ENCODE assay signal across 8 cellular contexts in genomic region chr2:10042301-10043161, GRCh38. TPM values are rescaled to one million over a fixed set of nuclear protein-coding genes. Genes with fewer than 3 reads are reported as not detected.
A peak's percentile ranks its signal among the peaks of the same experiment; 100 is the strongest.
DNase-seq lines count a peak whose midpoint lies in the region; ATAC-seq, FAIRE-seq and TF ChIP-seq lines count a peak whose summit lies in the region.

No MANE protein-coding gene starts in this region.

- H4K8ac ChIP-seq in H1 (ENCODE audit: extremely low read depth, insufficient read depth, low read length): peak overlapping the region; percentile 75

- H3K4ac ChIP-seq in H1 (replicated peaks; ENCODE audit: insufficient read length, low read depth, low read length): peak overlapping the region; percentile 63

- H2BK20ac ChIP-seq in H1 (ENCODE audit: low read length): no peak overlapping the region

- peak; percentile 40; the same call in 1 of the 2 replicates for TF ChIP-seq CTCF in HFFc6 (IDR thresholded peaks at IDR 0.05)
- TF ChIP-seq CTCF in H1 (IDR thresholded peaks at IDR 0.05; ENCODE audit: control extremely low read depth in 1 of 3, insufficient read depth in 1 of 3, low read depth in 1 of 3, low read length in 3 of 3): 0 out of 4 replicates have a peak, but pooled peaks of 1 of the 3 experiments have one; percentile 5
- peak; percentile 30 for TF ChIP-seq CTCF in lower lobe of right lung (IDR thresholded peaks at IDR 0.05)

- H4K20me1 ChIP-seq in H1 (replicated peaks in 1 of 2; ENCODE audit: control insufficient read depth in 1 of 2, insufficient read depth in 2 of 2, low read length in 2 of 2): peaks cover 0 to 3% of the 10 kb centered on the region in 2 experiments

- H4K91ac ChIP-seq in H1 (replicated peaks; ENCODE audit: insufficient read length, low read length): no peak overlapping the region

- H3K4me2 ChIP-seq in H1 (ENCODE audit: insufficient read depth in 1 of 2, low read depth in 2 of 2, low read length in 2 of 2): peak overlapping the region; percentile 90 to 98

- no peak for FAIRE-seq in H1 (lab: Jason Lieb, UNC)

- H3K36me3 ChIP-seq in H1 (ENCODE audit: control insufficient read depth in 2 of 4, insufficient read depth in 4 of 4, low read length in 3 of 4) (peaks cover 0 to 4% (median under 1%) of the 10 kb centered on the region in 4 experiments; a peak in 1 of 8 replicates), lower lobe of right lung (peaks cover 17% of the 10 kb centered on the region)

- 12% methylated on average over 42 of the region's 54 CpGs; no CpG with 5 or more reads in 1 of the 2 experiments for WGBS in H1 (ENCODE audit: extremely low coverage in 1 of 2, insufficient coverage in 1 of 2, insufficient read length in 1 of 2, insufficient replicate concordance in 2 of 2, low coverage in 1 of 2, low lambda C conversion rate in 2 of 2, missing lambda C conversion rate in 1 of 2), 2 experiments

- peak overlapping the region; percentile 6 for H4K5ac ChIP-seq in H1 (ENCODE audit: insufficient read length, low read depth, low read length)

- no peak overlapping the region for H2BK15ac ChIP-seq in H1 (ENCODE audit: low read length)

- H3K9me3 ChIP-seq in H1 (ENCODE audit: insufficient read depth in 2 of 2, low read depth in 1 of 2, low read length in 1 of 2): peaks cover 0 to 8% of the 10 kb centered on the region in 2 experiments; a peak in 1 of 4 replicates
- H3K9me3 ChIP-seq in lower lobe of right lung: no peaks in the 10 kb centered on the region

- no peaks in the 10 kb centered on the region for H3K36me3 Mint-ChIP-seq in HFFc6 (ENCODE audit: low read depth)
- peaks cover 35% of the 10 kb centered on the region for H3K36me3 Mint-ChIP-seq in stimulated activated effector memory CD8-positive, alpha-beta T cell treated with anti-CD3 and anti-CD28 coated beads, Interleukin-12 subunit alpha, Interleukin-12 subunit beta, amount 100 ng/mL, for 72 hours

- peaks cover 18% of the 10 kb centered on the region for H3K4me1 Mint-ChIP-seq in HFFc6 (ENCODE audit: low read depth)
- peaks cover 37% of the 10 kb centered on the region for H3K4me1 Mint-ChIP-seq in stimulated activated effector memory CD8-positive, alpha-beta T cell treated with anti-CD3 and anti-CD28 coated beads, Interleukin-12 subunit alpha, Interleukin-12 subunit beta, amount 100 ng/mL, for 72 hours

- peak in 1 of 2 experiments; percentile 46; a peak in 1 of 3 replicates for TF ChIP-seq POLR2A in H1 (IDR thresholded peaks at IDR 0.05; ENCODE audit: control extremely low read depth in 1 of 2, low read depth in 2 of 2, low read length in 2 of 2)

- H3K27ac ChIP-seq in H1 (ENCODE audit: low read depth, low read length) (no peak overlapping the region), lower lobe of right lung (peak overlapping the region; percentile 94)

- H2AK5ac ChIP-seq in H1 (ENCODE audit: low read depth, low read length): no peak overlapping the region

- H2BK12ac ChIP-seq in H1 (ENCODE audit: low read depth, low read length): peak overlapping the region; percentile 23; the same call in 1 of the 2 replicates

- ATAC-seq in lower lobe of right lung: peak; percentile 57 to 64
- ATAC-seq in stimulated activated effector memory CD8-positive, alpha-beta T cell treated with anti-CD3 and anti-CD28 coated beads, Interleukin-12 subunit alpha, Interleukin-12 subunit beta, amount 100 ng/mL, for 72 hours: no peak
- ATAC-seq in GM18858 (IDR thresholded peaks at IDR 0.05; ENCODE audit: unreplicated experiment): no peak

- peak in 1 of 2 experiments; percentile 23; a peak in 1 of 3 replicates for TF ChIP-seq EP300 in H1 (IDR thresholded peaks at IDR 0.05; ENCODE audit: borderline replicate concordance in 1 of 2, low read depth in 2 of 2, low read length in 2 of 2)

- peak overlapping the region in 3 of 4 experiments; percentile 23 to 82 (median 29); a peak in 5 of 7 replicates for H3K9ac ChIP-seq in H1 (replicated peaks in 1 of 4; ENCODE audit: extremely low read depth in 1 of 4, low read depth in 3 of 4, low read length in 3 of 4)

- H3K27me3 ChIP-seq in H1 (replicated peaks in 1 of 4; ENCODE audit: control insufficient read depth in 3 of 4, extremely low read depth in 1 of 4, insufficient read depth in 3 of 4, low read length in 3 of 4): peaks cover 0 to 26% (median 18%) of the 10 kb centered on the region in 4 experiments; a peak in 6 of 7 replicates
- no peaks in the 10 kb centered on the region for H3K27me3 ChIP-seq in lower lobe of right lung (ENCODE audit: low read depth)

- H3K4me1 ChIP-seq in H1 (replicated peaks in 1 of 4; ENCODE audit: control insufficient read depth in 3 of 4, insufficient read depth in 4 of 4, low read length in 3 of 4) (peaks cover 0 to 5% (median 2%) of the 10 kb centered on the region in 4 experiments; a peak in 3 of 7 replicates), lower lobe of right lung (peaks cover 81% of the 10 kb centered on the region)

- CTCF ChIA-PET in H1 (lab: Charles Lee; ENCODE audit: partially characterized antibody): interaction anchor here (0.6 to 1.9 kb wide), 8 partner anchors 10 to 199 kb away, joined by 3 to 11 read pairs (median 4); partner anchors contain the start of gene TAF1B

- H3K27ac Mint-ChIP-seq in HFFc6: peak overlapping the region; percentile 95
- H3K27ac Mint-ChIP-seq in stimulated activated effector memory CD8-positive, alpha-beta T cell treated with anti-CD3 and anti-CD28 coated beads, Interleukin-12 subunit alpha, Interleukin-12 subunit beta, amount 100 ng/mL, for 72 hours: peak overlapping the region; percentile 95

- peaks cover 5% of the 10 kb centered on the region for H3K27me3 Mint-ChIP-seq in HFFc6 (ENCODE audit: insufficient read depth)

- H3K9me3 Mint-ChIP-seq in HFFc6: no peaks in the 10 kb centered on the region; the same call in 1 of the 2 replicates
- no peaks in the 10 kb centered on the region for H3K9me3 Mint-ChIP-seq in stimulated activated effector memory CD8-positive, alpha-beta T cell treated with anti-CD3 and anti-CD28 coated beads, Interleukin-12 subunit alpha, Interleukin-12 subunit beta, amount 100 ng/mL, for 72 hours

- DNase-seq in 8988T (peak; percentile 64), HFFc6 (peak; percentile 58), H1 (ENCODE audit: low read depth in 1 of 2, low spot score in 2 of 2) (peak in 1 of 2 experiments; percentile 74), lower lobe of right lung (peak; percentile 91), NCI-H2081 treated with DMSO at 0.1 percent for 48 hours (lab: John Stamatoyannopoulos, UW) (no peak)
- DNase-seq in activated CD4-positive, alpha-beta T cell treated with anti-CD3 and anti-CD28 coated beads, Interleukin-2, amount 50 U/mL, for 48 hours: peak; percentile 22 to 37
- DNase-seq in stimulated activated effector memory CD8-positive, alpha-beta T cell treated with anti-CD3 and anti-CD28 coated beads, Interleukin-12 subunit alpha, Interleukin-12 subunit beta, amount 100 ng/mL, for 72 hours (ENCODE audit: low spot score in 2 of 2): peak in 1 of 2 donors; percentile 68

- H3K14ac ChIP-seq in H1 (ENCODE audit: insufficient read length): no peak overlapping the region

- peak overlapping the region; percentile 35 for H3K56ac ChIP-seq in H1 (replicated peaks; ENCODE audit: insufficient read length, low read depth, low read length)

- H3K4me3 ChIP-seq in H1 (ENCODE audit: extremely low read depth in 1 of 4, insufficient read depth in 2 of 4, low read depth in 3 of 4, low read length in 4 of 4) (peak overlapping the region; percentile 49 to 72 (median 54)), lower lobe of right lung (peak overlapping the region; percentile 60)

- H3K23me2 ChIP-seq in H1 (ENCODE audit: low read depth, low read length): peaks cover 8% of the 10 kb centered on the region; the same call in 1 of the 2 replicates

- H2BK120ac ChIP-seq in H1 (replicated peaks; ENCODE audit: low read depth, low read length): no peak overlapping the region

- H3K4me3 Mint-ChIP-seq in HFFc6: peak overlapping the region; percentile 89
- H3K4me3 Mint-ChIP-seq in stimulated activated effector memory CD8-positive, alpha-beta T cell treated with anti-CD3 and anti-CD28 coated beads, Interleukin-12 subunit alpha, Interleukin-12 subunit beta, amount 100 ng/mL, for 72 hours: peak overlapping the region; percentile 82

- POLR2A ChIA-PET in H1 (lab: Charles Lee; ENCODE audit: partially characterized antibody): interaction anchor here (0.8 to 4.2 kb wide), 15 partner anchors 8 to 199 kb away, joined by 3 to 32 read pairs (median 4); partner anchors contain the start of gene TAF1B

- peak overlapping the region; percentile 94 for H2AFZ ChIP-seq in H1 (ENCODE audit: low read length)

- no peak for TF ChIP-seq RAD21 in H1 (IDR thresholded peaks at IDR 0.05 in 1 of 2, conservative IDR thresholded peaks at IDR 0.05 in 1 of 2; ENCODE audit: low read depth in 2 of 2, low read length in 2 of 2)

- no peak overlapping the region for H2BK5ac ChIP-seq in H1 (ENCODE audit: low read depth, low read length)

- no peaks in the 10 kb centered on the region; the same call in 1 of the 2 replicates for H3K79me1 ChIP-seq in H1 (ENCODE audit: low read depth, low read length)

- no peaks in the 10 kb centered on the region for H3K79me2 ChIP-seq in H1 (ENCODE audit: control insufficient read depth in 1 of 2, insufficient read depth in 2 of 2, low read length in 2 of 2)

- no peak overlapping the region for H3K23ac ChIP-seq in H1 (ENCODE audit: insufficient read length)

- peak overlapping the region; percentile 71 for H3K18ac ChIP-seq in H1 (ENCODE audit: extremely low read depth, low read length)

- intact Hi-C loops in lower lobe of right lung (cut with DNase I): loop anchor here (10.0 kb wide), 1 partner anchor 58 kb away; no protein-coding TSS in a partner anchor

RNA-seq across cellular contexts. Expression of gene KLF11, which starts 0.8 kb away (rescaled TPM):
- total RNA-seq in HFFc6 (2021; fragmentation: NEBNext Ultra II Directional; extraction: Animal tissue kit (Norgen Biotek cat#: 25700)): 1 to 10 TPM; 2.8 to 3.9 (median 3.6) TPM
- total RNA-seq in H1 (2021; fragmentation: NEBNext Ultra II Directional; extraction: Animal tissue kit (Norgen Biotek cat#: 25700)): 4.6 and 6.4 TPM in 2 replicates
- polyA plus RNA-seq in H1 (2011; rRNA removed): 8.6 and 10.1 TPM in 2 replicates
- 8.1 TPM for polyA plus RNA-seq in H1 (2011; cell fraction: cytosol; rRNA removed)
- 7.3 TPM for polyA plus RNA-seq in H1 (2011; cell fraction: nucleus; rRNA removed)
- 4.5 to 8.2 TPM (median 5.7 TPM) in 4 replicates for polyA plus RNA-seq in H1 (2012, experiment 1 of 2)
- polyA plus RNA-seq in H1 (2012, experiment 2 of 2): 1.9 TPM
- polyA plus RNA-seq in H1 (2013, experiment 1 of 2): 3.8 TPM
- polyA plus RNA-seq in H1 (2013, experiment 2 of 2): 4.2 TPM
- 23.2 and 30.8 TPM in 2 replicates for polyA minus RNA-seq in H1 (2011; rRNA and poly(A)+ RNA removed)
- 7.7 TPM for polyA minus RNA-seq in H1 (2011; cell fraction: cytosol; rRNA and poly(A)+ RNA removed)
- 7.2 TPM for polyA minus RNA-seq in H1 (2011; cell fraction: nucleus; rRNA and poly(A)+ RNA removed)
- total RNA-seq in lower lobe of right lung: 40.8 TPM

RNA-seq across cellular contexts. Expression of gene CYS1, which starts 37.7 kb away (rescaled TPM):
- total RNA-seq in HFFc6 (2021; fragmentation: NEBNext Ultra II Directional; extraction: Animal tissue kit (Norgen Biotek cat#: 25700)): 1 to 10 TPM in 4 of 6 experiments, under 1 TPM in 2; 0.24 to 2.0 (median 1.4) TPM
- 0.13 and 0.25 TPM in 2 replicates for total RNA-seq in H1 (2021; fragmentation: NEBNext Ultra II Directional; extraction: Animal tissue kit (Norgen Biotek cat#: 25700))
- polyA plus RNA-seq in H1 (2011; rRNA removed): 0.09 and 0.57 TPM in 2 replicates
- 0.32 TPM for polyA plus RNA-seq in H1 (2011; cell fraction: cytosol; rRNA removed)
- 0.47 TPM for polyA plus RNA-seq in H1 (2011; cell fraction: nucleus; rRNA removed)
- 0.16 to 0.46 TPM (median 0.30 TPM) in 4 replicates for polyA plus RNA-seq in H1 (2012, experiment 1 of 2)
- polyA plus RNA-seq in H1 (2012, experiment 2 of 2): 0.17 TPM
- 0.59 TPM for polyA plus RNA-seq in H1 (2013, experiment 1 of 2)
- polyA plus RNA-seq in H1 (2013, experiment 2 of 2): 0.28 TPM
- polyA minus RNA-seq in H1 (2011; rRNA and poly(A)+ RNA removed): 0.05 and 0.19 TPM in 2 replicates
- polyA minus RNA-seq in H1 (2011; cell fraction: cytosol; rRNA and poly(A)+ RNA removed): not detected
- not detected for polyA minus RNA-seq in H1 (2011; cell fraction: nucleus; rRNA and poly(A)+ RNA removed)
- 2.6 TPM for total RNA-seq in lower lobe of right lung

Comparison
In these comparisons a context has a peak if more than half of its experiments do, and no peak if none do; other contexts are left out.
1. ATAC-seq: peak in lower lobe of right lung (2 of 2); none in stimulated activated effector memory CD8-positive, alpha-beta T cell treated with anti-CD3 and anti-CD28 coated beads, Interleukin-12 subunit alpha, Interleukin-12 subunit beta, amount 100 ng/mL, for 72 hours (single experiment) and GM18858 (single experiment).